8 cellular contexts compared by ENCODE assay signal in the genomic region with DNA sequence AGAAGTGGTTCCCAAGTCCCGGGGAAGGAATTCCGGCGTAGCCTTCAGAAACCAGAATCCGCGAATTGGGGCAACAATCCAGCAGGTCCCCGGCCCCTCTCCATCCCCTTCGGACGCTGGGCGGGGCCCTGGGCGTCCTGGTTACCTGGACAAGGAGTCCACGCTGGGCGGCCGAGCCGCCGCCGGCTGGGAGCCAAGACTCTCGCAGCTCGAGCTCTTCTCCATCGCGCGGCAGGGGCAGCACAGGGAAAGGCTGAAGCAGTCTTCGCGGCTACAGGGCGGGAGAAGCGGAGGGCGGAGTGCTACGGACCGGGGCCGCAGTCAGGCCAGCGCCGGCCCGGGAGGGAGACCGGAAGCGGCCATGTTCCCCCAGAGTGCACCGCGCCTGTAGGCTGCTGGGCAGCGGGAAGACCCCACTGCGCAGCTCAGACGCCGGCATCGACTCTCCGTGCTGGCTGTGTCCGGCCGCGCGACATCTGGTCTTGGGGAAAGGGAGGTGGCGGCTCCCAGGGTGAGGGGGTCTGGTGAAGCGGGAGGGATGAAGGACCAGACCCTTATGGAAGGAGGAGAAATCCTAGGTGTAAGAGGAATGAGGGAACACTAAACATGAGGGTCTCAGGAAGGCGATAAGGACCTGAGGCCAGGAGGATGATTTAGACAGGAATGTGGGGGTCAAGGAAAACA. TPM values are rescaled to one million over a fixed set of nuclear protein-coding genes. Genes with fewer than 3 reads are reported as not detected.
A peak's percentile ranks its signal among the peaks of the same experiment; 100 is the strongest.
DNase-seq lines count a peak whose midpoint lies in the region; ATAC-seq, FAIRE-seq and TF ChIP-seq lines count a peak whose summit lies in the region.

A gene (minus strand): TSS at position 378 of the 684 bp plus-strand sequence. CDS start 153 bp downstream, at position 225.

- no peaks in the 10 kb centered on the region for H3K9me3 Mint-ChIP-seq in activated T-helper 17 cell treated with anti-CD3 and anti-CD28 coated beads, Interleukin-2, amount 50 U/mL, for 72 hours
- H3K9me3 Mint-ChIP-seq in naive thymus-derived CD8-positive, alpha-beta T cell, result no peaks in the 10 kb centered on the region

- peak within 1 kb of the TSS; percentile 99 for H3K27ac ChIP-seq in Panc1 (ENCODE audit: low read length)

- peak within 1 kb of the TSS; percentile 96 for H3K4me3 Mint-ChIP-seq in activated T-helper 17 cell treated with anti-CD3 and anti-CD28 coated beads, Interleukin-2, amount 50 U/mL, for 72 hours
- peak within 1 kb of the TSS; percentile 87 to 99 (median 97) for H3K4me3 Mint-ChIP-seq in naive thymus-derived CD8-positive, alpha-beta T cell

- H3K9me3 ChIP-seq in Panc1 (ENCODE audit: control insufficient read depth, insufficient read depth, low read depth, low read length), result no peaks in the 10 kb centered on the region

- no peaks in the 10 kb centered on the region for H3K27me3 ChIP-seq in Panc1 (ENCODE audit: control insufficient read depth, insufficient read depth, low read length)

- CTCF ChIA-PET in Panc1 (lab: Charles Lee), result no interaction called here

- H3K4me3 ChIP-seq in Panc1 (ENCODE audit: low read depth in 2 of 2, low read length in 2 of 2) (peak within 1 kb of the TSS; percentile 85 to 90), fibroblast of mammary gland (ENCODE audit: control insufficient read depth, low read depth, low read length) (peak within 1 kb of the TSS; percentile 90)

- no peaks in the 10 kb centered on the region for H3K36me3 Mint-ChIP-seq in activated T-helper 17 cell treated with anti-CD3 and anti-CD28 coated beads, Interleukin-2, amount 50 U/mL, for 72 hours (ENCODE audit: low read depth)
- H3K36me3 Mint-ChIP-seq in naive thymus-derived CD8-positive, alpha-beta T cell, result peaks cover 0 to 6% (median 2%) of the 10 kb centered on the region in 3 donors

- H3K36me3 ChIP-seq in Panc1 (ENCODE audit: control insufficient read depth, insufficient read depth, low read length), result no peaks in the 10 kb centered on the region; the same call in 1 of the 2 replicates

- H3K4me1 ChIP-seq in Panc1 (ENCODE audit: control insufficient read depth, insufficient read depth, low read length), result peaks cover 29% of the 10 kb centered on the region

- POLR2A ChIA-PET in Panc1 (lab: Charles Lee), result interaction anchor here (0.8 kb wide), 1 partner anchor 418 kb away, joined by 5 read pairs; no protein-coding TSS in a partner anchor
- POLR2A ChIA-PET in naive thymus-derived CD8-positive, alpha-beta T cell (lab: Charles Lee), result interaction anchor here (0.8 kb wide), 1 partner anchor 856 kb away, joined by 3 read pairs; no protein-coding TSS in a partner anchor

- peak; percentile 98 for ATAC-seq in Panc1
- ATAC-seq in activated T-helper 17 cell treated with anti-CD3 and anti-CD28 coated beads, Interleukin-2, amount 50 U/mL, for 72 hours (replicated peaks), result peak; percentile 95
- ATAC-seq in naive thymus-derived CD8-positive, alpha-beta T cell, result peak; percentile 76 to 94

- H3K4me1 Mint-ChIP-seq in activated T-helper 17 cell treated with anti-CD3 and anti-CD28 coated beads, Interleukin-2, amount 50 U/mL, for 72 hours, result peaks cover 21% of the 10 kb centered on the region
- H3K4me1 Mint-ChIP-seq in naive thymus-derived CD8-positive, alpha-beta T cell, result peaks cover 14 to 33% (median 29%) of the 10 kb centered on the region in 4 donors

- H3K27ac Mint-ChIP-seq in activated T-helper 17 cell treated with anti-CD3 and anti-CD28 coated beads, Interleukin-2, amount 50 U/mL, for 72 hours, result peak within 1 kb of the TSS; percentile 98
- peak within 1 kb of the TSS; percentile 89 to 100 (median 98) for H3K27ac Mint-ChIP-seq in naive thymus-derived CD8-positive, alpha-beta T cell

- FAIRE-seq in D721Med (lab: Jason Lieb, UNC), result no peak

- intact Hi-C loops in Panc1 (cut with micrococcal nuclease; ENCODE audit: unreplicated experiment), result loop anchor here (10.0 kb wide), 1 partner anchor 421 kb away; a partner anchor contains a TSS

- in situ Hi-C loops in Panc1 (cut with HindIII; ENCODE audit: low pct_unique_long_range_greater_than_20kb, low sequenced_read_pairs), result no loop called here

- TF ChIP-seq CTCF in D721Med (IDR thresholded peaks at IDR 0.05; ENCODE audit: insufficient read depth, missing control alignments) (no peak), GM20000 (IDR thresholded peaks at IDR 0.05; ENCODE audit: extremely low read depth, missing control alignments) (no peak), Panc1 (IDR thresholded peaks at IDR 0.05) (no peak), fibroblast of mammary gland (conservative IDR thresholded peaks at IDR 0.05; ENCODE audit: control insufficient read depth, insufficient read depth, low read depth, low read length) (no peak)

- peaks cover 3% of the 10 kb centered on the region for H3K27me3 Mint-ChIP-seq in activated T-helper 17 cell treated with anti-CD3 and anti-CD28 coated beads, Interleukin-2, amount 50 U/mL, for 72 hours
- H3K27me3 Mint-ChIP-seq in naive thymus-derived CD8-positive, alpha-beta T cell, result peaks cover 0 to 10% (median 2%) of the 10 kb centered on the region in 5 donors

- BruUV-seq in Panc1 (replicated peaks; lab: Mats Ljungman, UMichigan), result no TSS peak

- DNase-seq in D721Med (ENCODE audit: insufficient read length, low spot score), result peak; percentile 37
- peak; percentile 84 for DNase-seq in GM20000 (ENCODE audit: low spot score)
- peak; percentile 61 for DNase-seq in HS-27A (ENCODE audit: low read depth)
- DNase-seq in Panc1 (ENCODE audit: low read depth, low spot score), result no peak
- peak; percentile 63 for DNase-seq in fibroblast of mammary gland (ENCODE audit: low read depth)
- DNase-seq in naive thymus-derived CD8-positive, alpha-beta T cell, result peak; percentile 8 to 65 (median 40)
- peak; percentile 31 for DNase-seq in stimulated activated naive CD4-positive, alpha-beta T cell treated with Interleukin-2 at 50 U/mL for 16 hours (lab: John Stamatoyannopoulos, UW)

RNA-seq across cellular contexts. Expression of the gene that starts here (rescaled TPM):
- total RNA-seq in Panc1 (2021; ENCODE audit: unreplicated experiment), result 44.8 TPM
- polyA plus RNA-seq in Panc1 (2012; ENCODE audit: insufficient read length), result 23.7 TPM
- 10 to 100 TPM; 14.9 to 35.4 TPM for total RNA-seq in activated T-helper 17 cell treated with anti-CD3 and anti-CD28 coated beads, Interleukin-2, amount 50 U/mL, for 72 hours
- total RNA-seq in naive thymus-derived CD8-positive, alpha-beta T cell, result 10 to 100 TPM; 14.1 to 14.6 TPM
- polyA plus RNA-seq in naive thymus-derived CD8-positive, alpha-beta T cell, result 10 to 100 TPM; 10.2 to 11.8 (median 10.9) TPM
